Comparison of ENCODE assay signal across 20 cellular contexts in genomic region chr13:101552797-101553196, GRCh38.
DNase-seq lines count a peak whose midpoint lies in the region; ATAC-seq, FAIRE-seq and TF ChIP-seq lines count a peak whose summit lies in the region.
"Had no signal": no experiment of that assay in that cellular context is flagged by ENCODE, and none has a peak within 500 bp of the region (broad histone marks: within the 10 kb centered on the region; RNA-seq: fewer than 3 reads in every experiment).

No MANE protein-coding gene starts in this region.

- TF ChIP-seq POLR2A in HepG2 (IDR thresholded peaks at IDR 0.05; ENCODE audit: insufficient read depth in 1 of 2, low read depth in 2 of 2, low read length in 2 of 2): no peak

- no peaks in the 10 kb centered on the region for H3K79me2 ChIP-seq in HepG2 (ENCODE audit: insufficient read depth, low read length)

- H3K9me3 ChIP-seq in HepG2 (ENCODE audit: low read length): no peaks in the 10 kb centered on the region
- no peaks in the 10 kb centered on the region for H3K9me3 ChIP-seq in naive thymus-derived CD4-positive, alpha-beta T cell (ENCODE audit: control insufficient read depth in 2 of 3, low read length in 3 of 3)
- H3K9me3 ChIP-seq: A549, gastrocnemius medialis, sigmoid colon, tibial nerve had no signal

- peak overlapping the region; percentile 89 for H3K27ac Mint-ChIP-seq in chondrocyte (ENCODE audit: unreplicated experiment)
- no peak overlapping the region for H3K27ac Mint-ChIP-seq in naive thymus-derived CD4-positive, alpha-beta T cell
- H3K27ac Mint-ChIP-seq: activated CD8-positive, alpha-beta memory T cell treated with anti-CD3 and anti-CD28 coated beads, Interleukin-2, amount 10 ng/mL, durations not matched to agents 7 days and 5 days; CD8-positive, alpha-beta memory T cell; H9 had no signal

- POLR2A ChIA-PET in HepG2 (lab: Yijun Ruan, JAX) (no interaction called here), GM10248 (lab: Yijun Ruan, JAX) (no interaction called here)
- POLR2A ChIA-PET in naive thymus-derived CD4-positive, alpha-beta T cell (lab: Charles Lee): no interaction called here

- H3K9ac ChIP-seq in HepG2 (ENCODE audit: insufficient read depth, low read depth, low read length): no peak overlapping the region

- no TSS peak for BruUV-seq in HepG2 (replicated peaks; lab: Mats Ljungman, UMichigan)

- no peaks in the 10 kb centered on the region for H3K4me1 ChIP-seq in HepG2 (ENCODE audit: insufficient read depth, low read length)
- H3K4me1 ChIP-seq in naive thymus-derived CD4-positive, alpha-beta T cell (ENCODE audit: control insufficient read depth in 2 of 2, insufficient read depth in 2 of 2, low read length in 2 of 2): no peaks in the 10 kb centered on the region
- H3K4me1 ChIP-seq: gastrocnemius medialis, sigmoid colon had no signal

- no peak for ATAC-seq in HepG2
- ATAC-seq in naive thymus-derived CD4-positive, alpha-beta T cell: no peak
- ATAC-seq in HG02623 (IDR thresholded peaks at IDR 0.05; ENCODE audit: unreplicated experiment): no peak
- ATAC-seq: A549; activated CD4-positive, CD25-positive, alpha-beta regulatory T cell treated with anti-CD3 and anti-CD28 coated beads, Interleukin-2, amount 50 U/mL, for 24 hours; activated CD8-positive, alpha-beta memory T cell treated with anti-CD3 and anti-CD28 coated beads, Interleukin-2, amount 10 ng/mL, durations not matched to agents 7 days and 5 days; gastrocnemius medialis had no signal

- peaks cover 8% of the 10 kb centered on the region for H3K36me3 Mint-ChIP-seq in chondrocyte (ENCODE audit: low read depth)
- no peaks in the 10 kb centered on the region for H3K36me3 Mint-ChIP-seq in naive thymus-derived CD4-positive, alpha-beta T cell
- H3K36me3 Mint-ChIP-seq: activated CD8-positive, alpha-beta memory T cell treated with anti-CD3 and anti-CD28 coated beads, Interleukin-2, amount 10 ng/mL, durations not matched to agents 7 days and 5 days; CD8-positive, alpha-beta memory T cell had no signal

- no peak for TF ChIP-seq EP300 in HepG2 (IDR thresholded peaks at IDR 0.05; ENCODE audit: low read depth in 2 of 2, low read length in 2 of 2)
- no peak for TF ChIP-seq EP300 in HepG2 (CRISPR knock-in tag; IDR thresholded peaks at IDR 0.05; ENCODE audit: borderline replicate concordance)

- H3K4me2 ChIP-seq in HepG2 (ENCODE audit: low read depth, low read length): no peak overlapping the region
- H3K4me2 ChIP-seq: A549 had no signal

- H3K4me1 Mint-ChIP-seq in chondrocyte (ENCODE audit: low read depth): peaks cover 84% of the 10 kb centered on the region
- H3K4me1 Mint-ChIP-seq in naive thymus-derived CD4-positive, alpha-beta T cell: no peaks in the 10 kb centered on the region
- H3K4me1 Mint-ChIP-seq: CD8-positive, alpha-beta memory T cell; H9 had no signal

- TF ChIP-seq CTCF in chondrocyte (IDR thresholded peaks at IDR 0.05) (no peak), HepG2 (CRISPR knock-in tag; IDR thresholded peaks at IDR 0.05) (no peak), GM10248 (IDR thresholded peaks at IDR 0.05; ENCODE audit: control extremely low read depth, extremely low read depth, low read depth, missing control alignments) (no peak)

- in situ Hi-C loops in HepG2 (cut with HindIII; ENCODE audit: extremely low pct_ligation_motif_present, low pct_unique_long_range_greater_than_20kb): no loop called here

- FAIRE-seq in HTR-8/SVneo (lab: Jason Lieb, UNC) (no peak), HepG2 (lab: Jason Lieb, UNC) (no peak)
- FAIRE-seq: A549 had no signal

- H3K27ac ChIP-seq in HepG2 (ENCODE audit: extremely low read length, insufficient read depth, low read length): no peak overlapping the region
- H3K27ac ChIP-seq in naive thymus-derived CD4-positive, alpha-beta T cell (ENCODE audit: low read depth, low read length): no peak overlapping the region
- H3K27ac ChIP-seq: A549, gastrocnemius medialis, sigmoid colon had no signal

- no peaks in the 10 kb centered on the region for H3K36me3 ChIP-seq in HepG2 (replicated peaks in 1 of 2; ENCODE audit: control insufficient read depth in 1 of 2, insufficient read depth in 2 of 2, low read length in 2 of 2)
- H3K36me3 ChIP-seq in naive thymus-derived CD4-positive, alpha-beta T cell (ENCODE audit: control insufficient read depth in 2 of 3, insufficient read depth in 3 of 3, low read length in 3 of 3): no peaks in the 10 kb centered on the region
- H3K36me3 ChIP-seq: gastrocnemius medialis, sigmoid colon, tibial nerve had no signal

- no peaks in the 10 kb centered on the region for H4K20me1 ChIP-seq in HepG2 (ENCODE audit: insufficient read depth, low read length)

- no peak overlapping the region for H2AFZ ChIP-seq in HepG2 (ENCODE audit: low read length)

- no peak for TF ChIP-seq RAD21 in HepG2 (CRISPR knock-in tag; IDR thresholded peaks at IDR 0.05)

- intact Hi-C loops in HepG2 (cut with micrococcal nuclease; ENCODE audit: unreplicated experiment): no loop called here
- intact Hi-C loops in naive thymus-derived CD4-positive, alpha-beta T cell (cut with micrococcal nuclease): no loop called here

- CTCF ChIA-PET in HepG2 (lab: Yijun Ruan, JAX; ENCODE audit: low intra/inter-chr PET ratio, low total read pairs): no interaction called here
- CTCF ChIA-PET in GM10248 (lab: Yijun Ruan, JAX): interaction anchor here (1.3 kb wide), 1 partner anchor 47 kb away, joined by 3 read pairs; no protein-coding TSS in a partner anchor
- CTCF ChIA-PET in naive thymus-derived CD4-positive, alpha-beta T cell (lab: Charles Lee): no interaction called here

- H3K4me3 ChIP-seq in HepG2 (replicated peaks in 1 of 3; ENCODE audit: insufficient read depth in 1 of 3, low read depth in 2 of 3, low read length in 3 of 3): no peak overlapping the region
- H3K4me3 ChIP-seq in naive thymus-derived CD4-positive, alpha-beta T cell (ENCODE audit: low read length): no peak overlapping the region
- H3K4me3 ChIP-seq: A549, gastrocnemius medialis, sigmoid colon, tibial nerve had no signal

- H3K27me3 Mint-ChIP-seq in chondrocyte (ENCODE audit: low read depth): no peaks in the 10 kb centered on the region
- H3K27me3 Mint-ChIP-seq in naive thymus-derived CD4-positive, alpha-beta T cell: peaks cover 0 to 12% (median 0%) of the 10 kb centered on the region in 5 donors

- H3K9me3 Mint-ChIP-seq in chondrocyte (ENCODE audit: low read depth): peaks cover 3% of the 10 kb centered on the region
- no peaks in the 10 kb centered on the region for H3K9me3 Mint-ChIP-seq in naive thymus-derived CD4-positive, alpha-beta T cell
- H3K9me3 Mint-ChIP-seq: CD8-positive, alpha-beta memory T cell; H9 had no signal

- H3K27me3 ChIP-seq in HepG2 (ENCODE audit: control insufficient read depth in 1 of 2, insufficient read depth in 2 of 2, low read length in 2 of 2): no peaks in the 10 kb centered on the region; a peak in 2 of 5 replicates
- no peaks in the 10 kb centered on the region for H3K27me3 ChIP-seq in naive thymus-derived CD4-positive, alpha-beta T cell (ENCODE audit: control insufficient read depth in 2 of 2, insufficient read depth in 2 of 2, low read length in 2 of 2)
- H3K27me3 ChIP-seq: gastrocnemius medialis, sigmoid colon, tibial nerve had no signal

- H3K4me3 Mint-ChIP-seq in chondrocyte (ENCODE audit: unreplicated experiment): no peak overlapping the region
- no peak overlapping the region for H3K4me3 Mint-ChIP-seq in naive thymus-derived CD4-positive, alpha-beta T cell
- H3K4me3 Mint-ChIP-seq: activated CD8-positive, alpha-beta memory T cell treated with anti-CD3 and anti-CD28 coated beads, Interleukin-2, amount 10 ng/mL, durations not matched to agents 7 days and 5 days; CD8-positive, alpha-beta memory T cell; H9 had no signal

- peak; percentile 34 for DNase-seq in AG08395 (ENCODE audit: low spot score)
- peak; percentile 10 for DNase-seq in HTR-8/SVneo (ENCODE audit: insufficient read length, low spot score)
- DNase-seq in chondrocyte (ENCODE audit: low spot score): no peak
- peak; percentile 44 for DNase-seq in myocyte (ENCODE audit: low read depth)
- DNase-seq in HepG2 (ENCODE audit: low spot score): no peak
- DNase-seq in GM10248 (ENCODE audit: extremely low spot score): no peak
- no peak for DNase-seq in naive thymus-derived CD4-positive, alpha-beta T cell
- DNase-seq: activated CD8-positive, alpha-beta memory T cell treated with anti-CD3 and anti-CD28 coated beads, Interleukin-2, amount 10 ng/mL, durations not matched to agents 7 days and 5 days; activated naive CD4-positive, alpha-beta T cell treated with Interleukin-2 at 50 U/mL for 16 hours; CD8-positive, alpha-beta memory T cell; effector memory CD4-positive, alpha-beta T cell; gastrocnemius medialis; H9; NCI-H2081 treated with DMSO at 0.1 percent for 48 hours; nucleus accumbens; sigmoid colon had no signal

TF ChIP-seq in HepG2, 621 proteins besides CTCF, POLR2A, EP300 and RAD21 (continues in another document):
- TF ChIP-seq MEIS1 (CRISPR knock-in tag; IDR thresholded peaks at IDR 0.05; ENCODE audit: borderline replicate concordance): no peak

Comparison
In these comparisons a context has a peak if more than half of its experiments do, and no peak if none do; other contexts are left out.
1. DNase-seq: peak in AG08395 (single experiment), HTR-8/SVneo (single experiment) and myocyte (single experiment); none in chondrocyte (single experiment), HepG2 (single experiment), GM10248 (single experiment) and naive thymus-derived CD4-positive, alpha-beta T cell (0 of 9).